24 cellular contexts compared by ENCODE assay signal in genomic region chr1:51976831-51977602, GRCh38. TPM values are rescaled to one million over a fixed set of nuclear protein-coding genes. Genes with fewer than 3 reads are reported as not detected.
DNase-seq lines count a peak whose midpoint lies in the region; ATAC-seq and TF ChIP-seq lines count a peak whose summit lies in the region.
"Had no signal": no experiment of that assay in that cellular context is flagged by ENCODE, and none has a peak within 500 bp of the region (broad histone marks: within the 10 kb centered on the region; RNA-seq: fewer than 3 reads in every experiment).

No MANE protein-coding gene starts in this region.

- 83 to 93% methylated on average over 12 of the region's 12 CpGs for WGBS in testis, 2 donors

- DNase-seq in HT-29 (ENCODE audit: low spot score) (peak; percentile 44), Panc1 (ENCODE audit: low read depth, low spot score) (no peak), left colon (no peak), SK-N-DZ (ENCODE audit: low spot score) (no peak), testis (no peak)
- no peak for DNase-seq in activated CD4-positive, alpha-beta T cell treated with anti-CD3 and anti-CD28 coated beads for 4 hours
- DNase-seq: activated CD4-positive, alpha-beta T cell treated with anti-CD3 and anti-CD28 coated beads for 36 hours; activated CD8-positive, alpha-beta memory T cell treated with anti-CD3 and anti-CD28 coated beads, Interleukin-2, amount 10 ng/mL, durations not matched to agents 7 days and 5 days; aorta; caudate nucleus; HCEC 1CT; head of caudate nucleus; left cardiac atrium; mesendoderm; naive thymus-derived CD8-positive, alpha-beta T cell; NCI-H1092 treated with DMSO at 0.1 percent for 48 hours; NCI-H2107; NCI-H524 treated with DMSO at 0.1 percent for 48 hours; stimulated activated CD4-positive, alpha-beta T cell treated with anti-CD3 and anti-CD28 coated beads, Interleukin-15, amount 100 ng/mL, for 24 hours; SW 1271 had no signal

- ATAC-seq in Panc1: peak; percentile 51; the same call in 1 of the 2 replicates
- ATAC-seq in left colon: peak; percentile 86
- no peak for ATAC-seq in GM21390 (IDR thresholded peaks at IDR 0.05; ENCODE audit: unreplicated experiment)
- ATAC-seq: activated CD4-positive, alpha-beta T cell treated with anti-CD3 and anti-CD28 coated beads for 36 hours; activated CD8-positive, alpha-beta memory T cell treated with anti-CD3 and anti-CD28 coated beads, Interleukin-2, amount 10 ng/mL, durations not matched to agents 7 days and 5 days; left cardiac atrium; naive thymus-derived CD8-positive, alpha-beta T cell had no signal

- H3K27me3 ChIP-seq in Panc1 (ENCODE audit: control insufficient read depth, insufficient read depth, low read length) (no peaks in the 10 kb centered on the region), testis (no peaks in the 10 kb centered on the region)
- H3K27me3 ChIP-seq: BLaER1, right atrium auricular region had no signal

- H3K4me1 ChIP-seq in Panc1 (ENCODE audit: control insufficient read depth, insufficient read depth, low read length) (no peaks in the 10 kb centered on the region), testis (no peaks in the 10 kb centered on the region)
- H3K4me1 ChIP-seq: BLaER1, right atrium auricular region had no signal

- H3K9me3 ChIP-seq in Panc1 (ENCODE audit: control insufficient read depth, insufficient read depth, low read depth, low read length): no peaks in the 10 kb centered on the region
- H3K9me3 ChIP-seq in testis: no peaks in the 10 kb centered on the region
- H3K9me3 ChIP-seq: BLaER1, right atrium auricular region had no signal

- no peaks in the 10 kb centered on the region for H3K36me3 ChIP-seq in Panc1 (ENCODE audit: control insufficient read depth, insufficient read depth, low read length)
- H3K36me3 ChIP-seq in testis (ENCODE audit: low read depth, missing control alignments): no peaks in the 10 kb centered on the region
- H3K36me3 ChIP-seq: BLaER1, right atrium auricular region had no signal

- BruUV-seq in Panc1 (replicated peaks; lab: Mats Ljungman, UMichigan): no TSS peak

- POLR2A ChIA-PET in Panc1 (lab: Charles Lee): no interaction called here

- TF ChIP-seq CTCF in C4-2B (conservative IDR thresholded peaks at IDR 0.05) (no peak), Panc1 (IDR thresholded peaks at IDR 0.05) (no peak), testis (IDR thresholded peaks at IDR 0.05) (no peak)

- in situ Hi-C loops in Panc1 (cut with HindIII; ENCODE audit: low pct_unique_long_range_greater_than_20kb, low sequenced_read_pairs): no loop called here

- H3K4me3 ChIP-seq in Panc1 (ENCODE audit: low read depth in 2 of 2, low read length in 2 of 2) (no peak overlapping the region), testis (no peak overlapping the region)
- H3K4me3 ChIP-seq: BLaER1, right atrium auricular region had no signal

- H3K27ac ChIP-seq in C4-2B: peak overlapping the region; percentile 34; the same call in 1 of the 2 replicates
- H3K27ac ChIP-seq in Panc1 (ENCODE audit: low read length): no peak overlapping the region
- no peak overlapping the region for H3K27ac ChIP-seq in testis
- H3K27ac ChIP-seq: BLaER1, right atrium auricular region had no signal

- no peak for TF ChIP-seq POLR2A in testis (IDR thresholded peaks at IDR 0.05)

- intact Hi-C loops in Panc1 (cut with micrococcal nuclease; ENCODE audit: unreplicated experiment) (no loop called here), left colon (cut with DNase I, micrococcal nuclease) (no loop called here), testis (cut with DNase I; ENCODE audit: low total_unique reads) (no loop called here)

- CTCF ChIA-PET in Panc1 (lab: Charles Lee): no interaction called here

RNA-seq across cellular contexts. Expression of gene RAB3B, which starts 13.5 kb away (rescaled TPM):
- total RNA-seq in HT-29 (2014; rRNA removed; shearing (Covaris generic)): 0.20 and 0.26 TPM in 2 replicates
- total RNA-seq in Panc1 (2021; ENCODE audit: unreplicated experiment) (1.2 TPM), left colon (1 to 10 TPM; 3.2 to 9.2 TPM), testis (1 to 10 TPM; 1.4 TPM)
- polyA plus RNA-seq in Panc1 (2012; ENCODE audit: insufficient read length): 1.1 TPM
- polyA plus RNA-seq in SK-N-DZ (2014; cell fraction: cytosol; rRNA removed): 3.5 and 3.7 TPM in 2 replicates
- polyA plus RNA-seq in SK-N-DZ (2014; cell fraction: nucleus; rRNA removed): 3.0 and 4.5 TPM in 2 replicates
- polyA plus RNA-seq in testis (ENCODE audit: insufficient read depth, low read depth, low replicate concordance): 0.50 TPM
- total RNA-seq: left cardiac atrium had no signal

RNA-seq across cellular contexts. Expression of gene KTI12, which starts 56.6 kb away (rescaled TPM):
- total RNA-seq in HT-29 (2014; rRNA removed; shearing (Covaris generic)): 20.7 and 24.5 TPM in 2 replicates
- 13.1 TPM for total RNA-seq in Panc1 (2021; ENCODE audit: unreplicated experiment)
- polyA plus RNA-seq in Panc1 (2012; ENCODE audit: insufficient read length): 8.2 TPM
- 1 to 10 TPM; 5.2 to 7.7 TPM for total RNA-seq in left colon
- polyA plus RNA-seq in SK-N-DZ (2014; cell fraction: cytosol; rRNA removed): 15.2 and 19.3 TPM in 2 replicates
- polyA plus RNA-seq in SK-N-DZ (2014; cell fraction: nucleus; rRNA removed): 13.3 and 18.3 TPM in 2 replicates
- total RNA-seq in testis: 10 to 100 TPM; 15.2 to 15.7 TPM
- polyA plus RNA-seq in testis (ENCODE audit: insufficient read depth, low read depth, low replicate concordance): 10.6 TPM
